In genomic region chr15:25812845-25813244, GRCh38 we compare ENCODE assay signal across 17 cellular contexts. TPM values are rescaled to one million over a fixed set of nuclear protein-coding genes. Genes with fewer than 3 reads are reported as not detected.
DNase-seq lines count a peak whose midpoint lies in the region; ATAC-seq and TF ChIP-seq lines count a peak whose summit lies in the region.
"Had no signal": no experiment of that assay in that cellular context is flagged by ENCODE, and none has a peak within 500 bp of the region (broad histone marks: within the 10 kb centered on the region; RNA-seq: fewer than 3 reads in every experiment).

No MANE protein-coding gene starts in this region.

- peak overlapping the region; percentile 47 for H3K27ac Mint-ChIP-seq in activated T-cell treated with anti-CD3 and anti-CD28 coated beads, Interleukin-2, amount 50 U/mL, for 24 hours
- H3K27ac Mint-ChIP-seq in CD4-positive, alpha-beta T cell, result peak overlapping the region; percentile 92
- H3K27ac Mint-ChIP-seq in activated naive CD8-positive, alpha-beta T cell treated with anti-CD3 and anti-CD28 coated beads for 36 hours, result peak overlapping the region; percentile 12
- H3K27ac Mint-ChIP-seq in CD14-positive monocyte, result no peak overlapping the region

- H3K27ac ChIP-seq in BLaER1 (no peak overlapping the region), RWPE1 (no peak overlapping the region)
- peak overlapping the region; percentile 32 for H3K27ac ChIP-seq in CD4-positive, alpha-beta T cell (ENCODE audit: low read depth, low read length)
- H3K27ac ChIP-seq: KMS-11 had no signal

- intact Hi-C loops in CD4-positive, alpha-beta T cell (cut with DNase I, micrococcal nuclease), result loop anchor here (5.0 kb wide), 2 partner anchors 34 to 49 kb away; partner anchors contain the start of gene ATP10A (in 1 of the 2)
- intact Hi-C loops in CD14-positive monocyte (cut with micrococcal nuclease), result no loop called here

- no peak for TF ChIP-seq CTCF in CD4-positive, alpha-beta T cell (IDR thresholded peaks at IDR 0.05)
- TF ChIP-seq CTCF in CD14-positive monocyte (IDR thresholded peaks at IDR 0.05) (no peak), RWPE1 (conservative IDR thresholded peaks at IDR 0.05; ENCODE audit: low read depth) (no peak)

- H3K9ac ChIP-seq in BLaER1, result no peak overlapping the region
- H3K9ac ChIP-seq: KMS-11 had no signal

- H3K4me2 ChIP-seq in BLaER1, result peak overlapping the region; percentile 72
- H3K4me2 ChIP-seq: KMS-11 had no signal

- no peak for DNase-seq in activated T-cell treated with anti-CD3 and anti-CD28 coated beads, Interleukin-2, amount 50 U/mL, for 24 hours
- DNase-seq in activated T-cell treated with anti-CD3 and anti-CD28 coated beads for 4 hours (no peak), CD14-positive monocyte (ENCODE audit: low spot score) (no peak), RWPE1 (ENCODE audit: low spot score) (no peak)
- no peak for DNase-seq in CD4-positive, alpha-beta T cell
- DNase-seq in activated naive CD8-positive, alpha-beta T cell treated with anti-CD3 and anti-CD28 coated beads for 36 hours, result no peak
- DNase-seq: AML-193, DMS79 treated with DMSO at 0.1 percent for 48 hours, HCEC 1CT, NCI-H1436, NCI-H2081, NCI-H748 treated with DMSO at 0.1 percent for 48 hours, PC-3 had no signal

- ATAC-seq in CD4-positive, alpha-beta T cell (ENCODE audit: poor library complexity), result no peak
- ATAC-seq in GM18511 (IDR thresholded peaks at IDR 0.05; ENCODE audit: unreplicated experiment), result no peak
- ATAC-seq: PC-3 had no signal

- 0 out of 2 replicates have a peak, but pooled peaks cover 3% of the 10 kb centered on the region for H3K36me3 ChIP-seq in BLaER1

- H3K9me3 ChIP-seq in BLaER1, result no peaks in the 10 kb centered on the region
- no peaks in the 10 kb centered on the region for H3K9me3 ChIP-seq in CD4-positive, alpha-beta T cell (ENCODE audit: control insufficient read depth, low read length)

- CTCF ChIA-PET in CD4-positive, alpha-beta T cell (lab: Charles Lee), result interaction anchor here (0.8 kb wide), 1 partner anchor 121 kb away, joined by 3 read pairs; no protein-coding TSS in a partner anchor
- CTCF ChIA-PET in RWPE1 (lab: Yijun Ruan, JAX), result interaction anchor here (0.7 kb wide), 1 partner anchor 97 kb away, joined by 6 read pairs; no protein-coding TSS in a partner anchor

- POLR2A ChIA-PET in CD4-positive, alpha-beta T cell (lab: Charles Lee), result interaction anchor here (0.7 to 4.3 kb wide), 7 partner anchors 10 to 48 kb away, joined by 3 to 43 read pairs (median 5); partner anchors contain the start of gene ATP10A
- POLR2A ChIA-PET in RWPE1 (lab: Yijun Ruan, JAX; ENCODE audit: low non-redundant PET), result no interaction called here

- H3K4me1 Mint-ChIP-seq in activated T-cell treated with anti-CD3 and anti-CD28 coated beads, Interleukin-2, amount 50 U/mL, for 24 hours (ENCODE audit: low read depth), result peaks cover 81% of the 10 kb centered on the region
- H3K4me1 Mint-ChIP-seq in CD4-positive, alpha-beta T cell (ENCODE audit: low read depth), result peaks cover 74% of the 10 kb centered on the region
- H3K4me1 Mint-ChIP-seq in activated naive CD8-positive, alpha-beta T cell treated with anti-CD3 and anti-CD28 coated beads for 36 hours, result peaks cover 57% of the 10 kb centered on the region
- peaks cover 10% of the 10 kb centered on the region for H3K4me1 Mint-ChIP-seq in CD14-positive monocyte

- H3K36me3 Mint-ChIP-seq in activated T-cell treated with anti-CD3 and anti-CD28 coated beads, Interleukin-2, amount 50 U/mL, for 24 hours (ENCODE audit: low read depth), result peaks cover 26% of the 10 kb centered on the region
- H3K36me3 Mint-ChIP-seq in CD4-positive, alpha-beta T cell (ENCODE audit: low read depth), result no peaks in the 10 kb centered on the region
- H3K36me3 Mint-ChIP-seq in activated naive CD8-positive, alpha-beta T cell treated with anti-CD3 and anti-CD28 coated beads for 36 hours, result peaks cover 16% of the 10 kb centered on the region
- H3K36me3 Mint-ChIP-seq in CD14-positive monocyte, result no peaks in the 10 kb centered on the region

- H3K9me3 Mint-ChIP-seq in activated T-cell treated with anti-CD3 and anti-CD28 coated beads, Interleukin-2, amount 50 U/mL, for 24 hours, result no peaks in the 10 kb centered on the region
- H3K9me3 Mint-ChIP-seq in CD4-positive, alpha-beta T cell, result no peaks in the 10 kb centered on the region
- no peaks in the 10 kb centered on the region for H3K9me3 Mint-ChIP-seq in activated naive CD8-positive, alpha-beta T cell treated with anti-CD3 and anti-CD28 coated beads for 36 hours
- H3K9me3 Mint-ChIP-seq in CD14-positive monocyte, result no peaks in the 10 kb centered on the region

- H3K4me3 ChIP-seq in BLaER1, result no peak overlapping the region

- peaks cover 60% of the 10 kb centered on the region for H3K4me1 ChIP-seq in BLaER1

- peaks cover 50% of the 10 kb centered on the region for H4K20me1 ChIP-seq in BLaER1

- H3K27me3 Mint-ChIP-seq in activated T-cell treated with anti-CD3 and anti-CD28 coated beads, Interleukin-2, amount 50 U/mL, for 24 hours, result no peaks in the 10 kb centered on the region
- no peaks in the 10 kb centered on the region for H3K27me3 Mint-ChIP-seq in CD4-positive, alpha-beta T cell
- H3K27me3 Mint-ChIP-seq in activated naive CD8-positive, alpha-beta T cell treated with anti-CD3 and anti-CD28 coated beads for 36 hours, result no peaks in the 10 kb centered on the region
- H3K27me3 Mint-ChIP-seq in CD14-positive monocyte (ENCODE audit: low read depth in 3 of 3), result peaks cover 2 to 7% (median 5%) of the 10 kb centered on the region in 3 donors

- peak overlapping the region; percentile 9 for H3K4me3 Mint-ChIP-seq in activated T-cell treated with anti-CD3 and anti-CD28 coated beads, Interleukin-2, amount 50 U/mL, for 24 hours
- H3K4me3 Mint-ChIP-seq in CD4-positive, alpha-beta T cell, result peak overlapping the region; percentile 50
- H3K4me3 Mint-ChIP-seq in activated naive CD8-positive, alpha-beta T cell treated with anti-CD3 and anti-CD28 coated beads for 36 hours, result no peak overlapping the region
- H3K4me3 Mint-ChIP-seq in CD14-positive monocyte, result no peak overlapping the region

- no peaks in the 10 kb centered on the region for H3K27me3 ChIP-seq in BLaER1
- no peaks in the 10 kb centered on the region for H3K27me3 ChIP-seq in CD4-positive, alpha-beta T cell (ENCODE audit: control insufficient read depth, insufficient read depth, low read length)

RNA-seq across cellular contexts. Expression of gene ATP10A, which starts 50.3 kb away (rescaled TPM):
- total RNA-seq in CD4-positive, alpha-beta T cell, result 10 to 100 TPM; 30.0 to 30.4 TPM
- total RNA-seq in activated naive CD8-positive, alpha-beta T cell treated with anti-CD3 and anti-CD28 coated beads for 36 hours, result 10 to 100 TPM; 23.9 to 26.8 TPM
- polyA plus RNA-seq in CD14-positive monocyte, result under 1 TPM; 0.71 to 0.92 TPM
- total RNA-seq: M059J had no signal

Comparison
In these comparisons a context has a peak if more than half of its experiments do, and no peak if none do; other contexts are left out.
1. H3K27ac Mint-ChIP-seq: peak in activated T-cell treated with anti-CD3 and anti-CD28 coated beads, Interleukin-2, amount 50 U/mL, for 24 hours (single experiment), CD4-positive, alpha-beta T cell (single experiment) and activated naive CD8-positive, alpha-beta T cell treated with anti-CD3 and anti-CD28 coated beads for 36 hours (single experiment); none in CD14-positive monocyte (0 of 7).
2. H3K4me3 Mint-ChIP-seq: peak in activated T-cell treated with anti-CD3 and anti-CD28 coated beads, Interleukin-2, amount 50 U/mL, for 24 hours (single experiment) and CD4-positive, alpha-beta T cell (single experiment); none in activated naive CD8-positive, alpha-beta T cell treated with anti-CD3 and anti-CD28 coated beads for 36 hours (single experiment) and CD14-positive monocyte (0 of 2).
3. intact Hi-C loops: an anchor here in CD4-positive, alpha-beta T cell (5.0 kb wide); none called in CD14-positive monocyte.